ENCODE assay signal across 20 cellular contexts in the genomic region with DNA sequence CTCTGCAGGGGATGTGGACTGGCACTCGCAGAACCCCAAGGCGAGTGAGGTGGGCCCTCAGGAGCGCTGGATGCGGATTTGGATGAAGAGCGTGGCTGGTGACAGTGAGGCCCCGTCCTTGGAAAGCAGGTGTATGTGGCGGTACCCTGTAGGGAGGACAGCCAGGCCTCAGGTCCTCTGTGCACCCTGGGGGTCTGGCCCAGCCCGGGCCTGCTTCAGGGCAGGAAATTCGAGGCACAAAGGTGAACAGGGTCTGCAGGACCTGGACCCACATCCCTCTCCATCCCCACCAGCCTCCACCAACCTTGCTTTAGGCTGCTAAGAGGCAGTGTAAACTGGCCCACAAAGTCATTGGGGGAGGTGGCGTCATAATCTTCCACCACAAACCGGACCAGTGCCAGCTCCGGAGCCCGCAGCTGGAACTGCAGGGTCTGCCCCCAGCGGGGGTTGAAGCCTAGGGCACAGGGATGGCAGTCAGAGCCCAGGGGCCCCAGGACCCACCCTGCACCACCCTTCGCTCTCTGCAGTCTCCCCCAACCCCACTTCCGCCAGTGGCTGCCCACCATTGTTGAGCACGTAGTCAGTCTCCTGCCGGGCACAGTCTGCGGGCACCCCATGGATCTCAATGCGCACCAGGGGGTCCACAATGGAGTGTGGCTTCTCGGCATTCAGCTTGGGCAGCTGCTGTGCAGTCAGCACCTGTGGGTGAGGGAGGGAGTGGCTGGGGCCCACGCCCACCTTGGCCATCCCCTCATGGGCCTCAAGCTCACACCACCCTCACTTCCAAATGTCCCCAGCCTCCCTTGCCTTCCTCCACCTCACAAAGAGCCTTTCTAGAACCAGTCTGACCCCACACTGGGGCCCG. TPM values are rescaled to one million over a fixed set of nuclear protein-coding genes. Genes with fewer than 3 reads are reported as not detected.
A peak's percentile ranks its signal among the peaks of the same experiment; 100 is the strongest.
DNase-seq lines count a peak whose midpoint lies in the region; ATAC-seq and TF ChIP-seq lines count a peak whose summit lies in the region.
"Had no signal": no experiment of that assay in that cellular context is flagged by ENCODE, and none has a peak within 500 bp of the region (broad histone marks: within the 10 kb centered on the region; RNA-seq: fewer than 3 reads in every experiment).

No MANE protein-coding gene starts in this region.

- H3K79me1 ChIP-seq in neuronal stem cell (ENCODE audit: low read depth, low read length), result peaks cover 2% of the 10 kb centered on the region

- H2AFZ ChIP-seq in neuronal stem cell (ENCODE audit: low read length), result no peak overlapping the region
- H2AFZ ChIP-seq: hepatocyte had no signal

- H2BK5ac ChIP-seq in neuronal stem cell (ENCODE audit: low read length), result peak overlapping the region; percentile 87

- WGBS in right cardiac atrium, result 91% methylated on average over 23 of the region's 23 CpGs
- no CpG with 5 or more reads among the region's 23 CpGs for WGBS in neuronal stem cell (ENCODE audit: extremely low coverage in 2 of 2, insufficient read length in 2 of 2, insufficient replicate concordance in 1 of 2), 2 donors

- H3K4me3 ChIP-seq in right cardiac atrium (ENCODE audit: low read length), result no peak overlapping the region
- H3K4me3 ChIP-seq in neuronal stem cell (ENCODE audit: low read length in 2 of 2), result no peak overlapping the region
- no peak overlapping the region for H3K4me3 ChIP-seq in vagina
- H3K4me3 ChIP-seq: hepatocyte, tibial nerve had no signal

- peak overlapping the region; percentile 68 for H3K23ac ChIP-seq in neuronal stem cell (ENCODE audit: low read depth, low read length, poor library complexity)

- H3K36me3 ChIP-seq in neuronal stem cell (replicated peaks in 1 of 2; ENCODE audit: control insufficient read depth in 2 of 2, insufficient read depth in 2 of 2, low read length in 2 of 2) (peaks cover 11 to 16% of the 10 kb centered on the region in 2 donors), vagina (peaks cover 0 to 11% of the 10 kb centered on the region in 2 donors)

- H3K18ac ChIP-seq in neuronal stem cell (ENCODE audit: low read length), result peak overlapping the region; percentile 80

- DNase-seq in right cardiac atrium, result no peak
- DNase-seq in left ventricle myocardium superior, result no peak
- DNase-seq in neuronal stem cell (ENCODE audit: low spot score), result no peak
- no peak for DNase-seq in vagina (ENCODE audit: extremely low spot score in 2 of 2)
- no peak for DNase-seq in NCI-H1417 (lab: John Stamatoyannopoulos, UW)
- DNase-seq: activated gamma-delta T cell, amniotic stem cell, cerebellar nuclear complex, endodermal cell, HFFc6, islet precursor cell, mesendoderm, NCI-H2081 treated with DMSO at 0.1 percent for 48 hours, NCI-H510A, SHP77, T-helper 1 cell had no signal

- peak overlapping the region; percentile 11 for H2AK5ac ChIP-seq in neuronal stem cell (ENCODE audit: low read depth, low read length)

- H3K27me3 ChIP-seq in right cardiac atrium (ENCODE audit: control insufficient read depth, insufficient read depth) (no peaks in the 10 kb centered on the region), neuronal stem cell (ENCODE audit: control insufficient read depth in 3 of 3, insufficient read depth in 3 of 3, low read depth in 1 of 3, low read length in 3 of 3) (no peaks in the 10 kb centered on the region), vagina (no peaks in the 10 kb centered on the region)
- H3K27me3 ChIP-seq: hepatocyte, tibial nerve had no signal

- no peak for TF ChIP-seq CTCF in vagina (IDR thresholded peaks at IDR 0.05)

- no peak overlapping the region for H4K8ac ChIP-seq in neuronal stem cell (ENCODE audit: low read depth, low read length)

- H2BK12ac ChIP-seq in neuronal stem cell (ENCODE audit: low read length), result peak overlapping the region; percentile 30

- H3K4me1 ChIP-seq in right cardiac atrium (ENCODE audit: control insufficient read depth, insufficient read depth, low read length) (peaks cover 6% of the 10 kb centered on the region), neuronal stem cell (ENCODE audit: control insufficient read depth in 2 of 2, insufficient read depth in 1 of 2, low read depth in 1 of 2, low read length in 2 of 2) (peaks cover 3 to 10% of the 10 kb centered on the region in 2 donors), vagina (peaks cover 22% of the 10 kb centered on the region)

- intact Hi-C loops in right cardiac atrium (cut with DNase I), result no loop called here
- intact Hi-C loops in left ventricle myocardium superior (cut with micrococcal nuclease), result no loop called here
- intact Hi-C loops in vagina (cut with DNase I), result no loop called here

- no peak for ATAC-seq in right cardiac atrium
- no peak for ATAC-seq in left ventricle myocardium superior
- ATAC-seq in GM18511 (IDR thresholded peaks at IDR 0.05; ENCODE audit: unreplicated experiment), result no peak
- ATAC-seq: natural killer cell treated with Interleukin-12 subunit alpha and Interleukin-12 subunit beta and Interleukin-15 and Interleukin-18, amount 100 ng/mL, for 72 hours had no signal

- H2BK15ac ChIP-seq in neuronal stem cell (ENCODE audit: low read length), result no peak overlapping the region

- no peak overlapping the region for H2BK120ac ChIP-seq in neuronal stem cell (ENCODE audit: low read depth, low read length)

- H3K9ac ChIP-seq in neuronal stem cell (ENCODE audit: low read depth, low read length, poor library complexity), result peak overlapping the region; percentile 37

- H4K91ac ChIP-seq in neuronal stem cell (ENCODE audit: low read depth, low read length, poor library complexity), result no peak overlapping the region

- H3K14ac ChIP-seq in neuronal stem cell (ENCODE audit: low read length), result no peak overlapping the region

- TF ChIP-seq POLR2A in vagina (IDR thresholded peaks at IDR 0.05), result no peak

- no peak overlapping the region for H3K4me2 ChIP-seq in neuronal stem cell (ENCODE audit: insufficient read depth, low read length, poor library complexity, severe bottlenecking)
- H3K4me2 ChIP-seq: hepatocyte had no signal

- H3K4ac ChIP-seq in neuronal stem cell (ENCODE audit: low read length), result no peak overlapping the region

- H3K9me3 ChIP-seq in right cardiac atrium (ENCODE audit: control insufficient read depth, low read length), result no peaks in the 10 kb centered on the region
- peaks cover 0 to 2% of the 10 kb centered on the region in 2 donors for H3K9me3 ChIP-seq in neuronal stem cell (replicated peaks in 1 of 2; ENCODE audit: control insufficient read depth in 2 of 2, insufficient read depth in 1 of 2, low read depth in 1 of 2, low read length in 2 of 2)
- no peaks in the 10 kb centered on the region for H3K9me3 ChIP-seq in vagina
- H3K9me3 ChIP-seq: tibial nerve had no signal

- H3K27ac ChIP-seq in right cardiac atrium (ENCODE audit: low read length), result peak overlapping the region; percentile 97
- no peak overlapping the region for H3K27ac ChIP-seq in neuronal stem cell (replicated peaks; ENCODE audit: low read length)
- peak overlapping the region; percentile 76 for H3K27ac ChIP-seq in vagina
- H3K27ac ChIP-seq: hepatocyte had no signal

RNA-seq across cellular contexts. Expression of gene PLCD3, which starts 19.5 kb away (rescaled TPM):
- total RNA-seq in right cardiac atrium (100 to 1,000 TPM in 3 of 4 donors, 10 to 100 TPM in 1; 94.2 to 164 (median 138) TPM), left ventricle myocardium superior (281 TPM), vagina (34.1 TPM)
- 100 TPM for polyA plus RNA-seq in right cardiac atrium
- 19.5 TPM for polyA plus RNA-seq in neuronal stem cell (2013, experiment 1 of 2)
- 17.6 TPM for polyA plus RNA-seq in neuronal stem cell (2013, experiment 2 of 2)

RNA-seq across cellular contexts. Expression of gene ACBD4, which starts 22.7 kb away (rescaled TPM):
- 10 to 100 TPM; 11.9 to 14.8 (median 12.6) TPM for total RNA-seq in right cardiac atrium
- 12.0 TPM for polyA plus RNA-seq in right cardiac atrium
- 7.7 TPM for total RNA-seq in left ventricle myocardium superior
- polyA plus RNA-seq in neuronal stem cell (2013, experiment 1 of 2), result 7.8 TPM
- 8.0 TPM for polyA plus RNA-seq in neuronal stem cell (2013, experiment 2 of 2)
- 18.9 TPM for total RNA-seq in vagina

RNA-seq across cellular contexts. Expression of gene HEXIM1, which starts 35.5 kb away (rescaled TPM):
- total RNA-seq in right cardiac atrium (10 to 100 TPM; 37.1 to 42.6 (median 40.6) TPM), left ventricle myocardium superior (35.1 TPM), vagina (27.5 TPM)
- 21.2 TPM for polyA plus RNA-seq in right cardiac atrium
- 21.6 TPM for polyA plus RNA-seq in neuronal stem cell (2013, experiment 1 of 2)
- polyA plus RNA-seq in neuronal stem cell (2013, experiment 2 of 2), result 22.5 TPM

RNA-seq across cellular contexts. Expression of gene HEXIM2, which starts 48.9 kb away (rescaled TPM):
- total RNA-seq in right cardiac atrium (1 to 10 TPM; 3.5 to 8.2 (median 6.6) TPM), left ventricle myocardium superior (8.9 TPM), vagina (9.8 TPM)
- 6.5 TPM for polyA plus RNA-seq in right cardiac atrium
- 3.9 TPM for polyA plus RNA-seq in neuronal stem cell (2013, experiment 1 of 2)
- polyA plus RNA-seq in neuronal stem cell (2013, experiment 2 of 2), result 3.7 TPM

RNA-seq across cellular contexts. Expression of gene NMT1, which starts 51.7 kb away (rescaled TPM):
- total RNA-seq in right cardiac atrium, result 100 to 1,000 TPM in 1 of 4 donors, 10 to 100 TPM in 3; 66.3 to 105 (median 72.2) TPM
- polyA plus RNA-seq in right cardiac atrium, result 33.4 TPM
- 114 TPM for total RNA-seq in left ventricle myocardium superior
- polyA plus RNA-seq in neuronal stem cell (2013, experiment 1 of 2), result 99.1 TPM
- polyA plus RNA-seq in neuronal stem cell (2013, experiment 2 of 2), result 95.0 TPM
- 49.4 TPM for total RNA-seq in vagina
